Comparison of ENCODE assay signal across 1 cellular context in genomic region chr1:8182034-8182761, GRCh38.
A peak's percentile ranks its signal among the peaks of the same experiment; 100 is the strongest.
TF ChIP-seq lines count a peak whose summit lies in the region.

No MANE protein-coding gene starts in this region.

TF ChIP-seq in HepG2, 621 proteins besides CTCF, POLR2A, EP300 and RAD21 (continued from another document and continues in another):
- TF ChIP-seq, protein P1, sequence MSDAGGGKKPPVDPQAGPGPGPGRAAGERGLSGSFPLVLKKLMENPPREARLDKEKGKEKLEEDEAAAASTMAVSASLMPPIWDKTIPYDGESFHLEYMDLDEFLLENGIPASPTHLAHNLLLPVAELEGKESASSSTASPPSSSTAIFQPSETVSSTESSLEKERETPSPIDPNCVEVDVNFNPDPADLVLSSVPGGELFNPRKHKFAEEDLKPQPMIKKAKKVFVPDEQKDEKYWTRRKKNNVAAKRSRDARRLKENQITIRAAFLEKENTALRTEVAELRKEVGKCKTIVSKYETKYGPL (CRISPR knock-in tag; IDR thresholded peaks at IDR 0.05), result no peak
- TF ChIP-seq MXD1 (CRISPR knock-in tag; IDR thresholded peaks at IDR 0.05) (no peak), BRD4 (CRISPR knock-in tag; IDR thresholded peaks at IDR 0.05) (no peak), ZNF740 (CRISPR knock-in tag; IDR thresholded peaks at IDR 0.05) (no peak), ZNF777 (CRISPR knock-in tag; IDR thresholded peaks at IDR 0.05) (no peak), ZNF205 (CRISPR knock-in tag; IDR thresholded peaks at IDR 0.05) (no peak), NBN (conservative IDR thresholded peaks at IDR 0.05) (no peak), NFE2 (CRISPR knock-in tag; IDR thresholded peaks at IDR 0.05) (no peak), ZNF143 (CRISPR knock-in tag; IDR thresholded peaks at IDR 0.05) (no peak), YEATS2 (CRISPR knock-in tag; IDR thresholded peaks at IDR 0.05; ENCODE audit: borderline replicate concordance) (no peak), HHEX (CRISPR knock-in tag; IDR thresholded peaks at IDR 0.05) (no peak), MEIS1 (CRISPR knock-in tag; IDR thresholded peaks at IDR 0.05; ENCODE audit: borderline replicate concordance) (no peak), IRF2 (CRISPR knock-in tag; IDR thresholded peaks at IDR 0.05) (0 out of 2 replicates have a peak, but pooled peaks have one; percentile 10), ZBTB39 (CRISPR knock-in tag; IDR thresholded peaks at IDR 0.05) (no peak), TEAD2 (CRISPR knock-in tag; IDR thresholded peaks at IDR 0.05) (no peak), ASH2L (IDR thresholded peaks at IDR 0.05; ENCODE audit: insufficient read length, low read depth, low read length) (peak; percentile 43), USF2 (IDR thresholded peaks at IDR 0.05; ENCODE audit: low read depth, low read length) (no peak), USF2 (CRISPR knock-in tag; IDR thresholded peaks at IDR 0.05; ENCODE audit: borderline replicate concordance) (no peak), ZNF775 (CRISPR knock-in tag; IDR thresholded peaks at IDR 0.05; ENCODE audit: borderline replicate concordance) (no peak), IRX3 (CRISPR knock-in tag; IDR thresholded peaks at IDR 0.05; ENCODE audit: borderline replicate concordance, low read depth) (no peak), NFIC (IDR thresholded peaks at IDR 0.05; ENCODE audit: low read length) (peak; percentile 74), ZMYM4 (CRISPR knock-in tag; IDR thresholded peaks at IDR 0.05) (no peak), NFKB2 (CRISPR knock-in tag; IDR thresholded peaks at IDR 0.05; ENCODE audit: borderline replicate concordance) (no peak), ZNF597 (CRISPR knock-in tag; IDR thresholded peaks at IDR 0.05) (no peak), MYNN (CRISPR knock-in tag; IDR thresholded peaks at IDR 0.05; ENCODE audit: low read depth) (0 out of 2 replicates have a peak, but pooled peaks have one; percentile 59), MXD3 (CRISPR knock-in tag; IDR thresholded peaks at IDR 0.05) (no peak), ZNF713 (CRISPR knock-in tag; IDR thresholded peaks at IDR 0.05) (no peak), THAP9 (CRISPR knock-in tag; IDR thresholded peaks at IDR 0.05; ENCODE audit: borderline replicate concordance) (no peak), TOPORS (CRISPR knock-in tag; IDR thresholded peaks at IDR 0.05) (no peak), NCOR1 (IDR thresholded peaks at IDR 0.05; ENCODE audit: borderline replicate concordance, low read length) (no peak), CEBPB (IDR thresholded peaks at IDR 0.05; ENCODE audit: borderline replicate concordance, low read depth, low read length) (no peak), KLF13 (CRISPR knock-in tag; IDR thresholded peaks at IDR 0.05) (no peak), ATF7-NPFF (CRISPR knock-in tag; IDR thresholded peaks at IDR 0.05; ENCODE audit: low read depth) (0 out of 2 replicates have a peak, but pooled peaks have one; percentile 41), SSRP1 (CRISPR knock-in tag; IDR thresholded peaks at IDR 0.05) (0 out of 2 replicates have a peak, but pooled peaks have one; percentile 13), PCBP2 (optimal IDR thresholded peaks at IDR 0.05; ENCODE audit: low read depth, low read length, poor library complexity, severe bottlenecking) (no peak), POLR2G (IDR thresholded peaks at IDR 0.05; ENCODE audit: low read depth, low read length) (no peak)
- TF ChIP-seq, protein P2, sequence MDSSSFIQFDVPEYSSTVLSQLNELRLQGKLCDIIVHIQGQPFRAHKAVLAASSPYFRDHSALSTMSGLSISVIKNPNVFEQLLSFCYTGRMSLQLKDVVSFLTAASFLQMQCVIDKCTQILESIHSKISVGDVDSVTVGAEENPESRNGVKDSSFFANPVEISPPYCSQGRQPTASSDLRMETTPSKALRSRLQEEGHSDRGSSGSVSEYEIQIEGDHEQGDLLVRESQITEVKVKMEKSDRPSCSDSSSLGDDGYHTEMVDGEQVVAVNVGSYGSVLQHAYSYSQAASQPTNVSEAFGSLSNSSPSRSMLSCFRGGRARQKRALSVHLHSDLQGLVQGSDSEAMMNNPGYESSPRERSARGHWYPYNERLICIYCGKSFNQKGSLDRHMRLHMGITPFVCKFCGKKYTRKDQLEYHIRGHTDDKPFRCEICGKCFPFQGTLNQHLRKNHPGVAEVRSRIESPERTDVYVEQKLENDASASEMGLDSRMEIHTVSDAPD (CRISPR knock-in tag; IDR thresholded peaks at IDR 0.05), result no peak
- TF ChIP-seq, protein P3, sequence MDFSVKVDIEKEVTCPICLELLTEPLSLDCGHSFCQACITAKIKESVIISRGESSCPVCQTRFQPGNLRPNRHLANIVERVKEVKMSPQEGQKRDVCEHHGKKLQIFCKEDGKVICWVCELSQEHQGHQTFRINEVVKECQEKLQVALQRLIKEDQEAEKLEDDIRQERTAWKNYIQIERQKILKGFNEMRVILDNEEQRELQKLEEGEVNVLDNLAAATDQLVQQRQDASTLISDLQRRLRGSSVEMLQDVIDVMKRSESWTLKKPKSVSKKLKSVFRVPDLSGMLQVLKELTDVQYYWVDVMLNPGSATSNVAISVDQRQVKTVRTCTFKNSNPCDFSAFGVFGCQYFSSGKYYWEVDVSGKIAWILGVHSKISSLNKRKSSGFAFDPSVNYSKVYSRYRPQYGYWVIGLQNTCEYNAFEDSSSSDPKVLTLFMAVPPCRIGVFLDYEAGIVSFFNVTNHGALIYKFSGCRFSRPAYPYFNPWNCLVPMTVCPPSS (IDR thresholded peaks at IDR 0.05), result no peak
- TF ChIP-seq, protein P4, sequence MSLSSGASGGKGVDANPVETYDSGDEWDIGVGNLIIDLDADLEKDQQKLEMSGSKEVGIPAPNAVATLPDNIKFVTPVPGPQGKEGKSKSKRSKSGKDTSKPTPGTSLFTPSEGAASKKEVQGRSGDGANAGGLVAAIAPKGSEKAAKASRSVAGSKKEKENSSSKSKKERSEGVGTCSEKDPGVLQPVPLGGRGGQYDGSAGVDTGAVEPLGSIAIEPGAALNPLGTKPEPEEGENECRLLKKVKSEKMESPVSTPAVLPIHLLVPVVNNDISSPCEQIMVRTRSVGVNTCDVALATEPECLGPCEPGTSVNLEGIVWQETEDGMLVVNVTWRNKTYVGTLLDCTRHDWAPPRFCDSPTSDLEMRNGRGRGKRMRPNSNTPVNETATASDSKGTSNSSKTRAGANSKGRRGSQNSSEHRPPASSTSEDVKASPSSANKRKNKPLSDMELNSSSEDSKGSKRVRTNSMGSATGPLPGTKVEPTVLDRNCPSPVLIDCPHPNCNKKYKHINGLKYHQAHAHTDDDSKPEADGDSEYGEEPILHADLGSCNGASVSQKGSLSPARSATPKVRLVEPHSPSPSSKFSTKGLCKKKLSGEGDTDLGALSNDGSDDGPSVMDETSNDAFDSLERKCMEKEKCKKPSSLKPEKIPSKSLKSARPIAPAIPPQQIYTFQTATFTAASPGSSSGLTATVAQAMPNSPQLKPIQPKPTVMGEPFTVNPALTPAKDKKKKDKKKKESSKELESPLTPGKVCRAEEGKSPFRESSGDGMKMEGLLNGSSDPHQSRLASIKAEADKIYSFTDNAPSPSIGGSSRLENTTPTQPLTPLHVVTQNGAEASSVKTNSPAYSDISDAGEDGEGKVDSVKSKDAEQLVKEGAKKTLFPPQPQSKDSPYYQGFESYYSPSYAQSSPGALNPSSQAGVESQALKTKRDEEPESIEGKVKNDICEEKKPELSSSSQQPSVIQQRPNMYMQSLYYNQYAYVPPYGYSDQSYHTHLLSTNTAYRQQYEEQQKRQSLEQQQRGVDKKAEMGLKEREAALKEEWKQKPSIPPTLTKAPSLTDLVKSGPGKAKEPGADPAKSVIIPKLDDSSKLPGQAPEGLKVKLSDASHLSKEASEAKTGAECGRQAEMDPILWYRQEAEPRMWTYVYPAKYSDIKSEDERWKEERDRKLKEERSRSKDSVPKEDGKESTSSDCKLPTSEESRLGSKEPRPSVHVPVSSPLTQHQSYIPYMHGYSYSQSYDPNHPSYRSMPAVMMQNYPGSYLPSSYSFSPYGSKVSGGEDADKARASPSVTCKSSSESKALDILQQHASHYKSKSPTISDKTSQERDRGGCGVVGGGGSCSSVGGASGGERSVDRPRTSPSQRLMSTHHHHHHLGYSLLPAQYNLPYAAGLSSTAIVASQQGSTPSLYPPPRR (CRISPR knock-in tag; IDR thresholded peaks at IDR 0.05; ENCODE audit: borderline replicate concordance), result peak; percentile 44; the same call in 1 of the 2 replicates
- TF ChIP-seq, protein P5, sequence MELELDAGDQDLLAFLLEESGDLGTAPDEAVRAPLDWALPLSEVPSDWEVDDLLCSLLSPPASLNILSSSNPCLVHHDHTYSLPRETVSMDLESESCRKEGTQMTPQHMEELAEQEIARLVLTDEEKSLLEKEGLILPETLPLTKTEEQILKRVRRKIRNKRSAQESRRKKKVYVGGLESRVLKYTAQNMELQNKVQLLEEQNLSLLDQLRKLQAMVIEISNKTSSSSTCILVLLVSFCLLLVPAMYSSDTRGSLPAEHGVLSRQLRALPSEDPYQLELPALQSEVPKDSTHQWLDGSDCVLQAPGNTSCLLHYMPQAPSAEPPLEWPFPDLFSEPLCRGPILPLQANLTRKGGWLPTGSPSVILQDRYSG (CRISPR knock-in tag; IDR thresholded peaks at IDR 0.05), result no peak
- TF ChIP-seq, protein P6, sequence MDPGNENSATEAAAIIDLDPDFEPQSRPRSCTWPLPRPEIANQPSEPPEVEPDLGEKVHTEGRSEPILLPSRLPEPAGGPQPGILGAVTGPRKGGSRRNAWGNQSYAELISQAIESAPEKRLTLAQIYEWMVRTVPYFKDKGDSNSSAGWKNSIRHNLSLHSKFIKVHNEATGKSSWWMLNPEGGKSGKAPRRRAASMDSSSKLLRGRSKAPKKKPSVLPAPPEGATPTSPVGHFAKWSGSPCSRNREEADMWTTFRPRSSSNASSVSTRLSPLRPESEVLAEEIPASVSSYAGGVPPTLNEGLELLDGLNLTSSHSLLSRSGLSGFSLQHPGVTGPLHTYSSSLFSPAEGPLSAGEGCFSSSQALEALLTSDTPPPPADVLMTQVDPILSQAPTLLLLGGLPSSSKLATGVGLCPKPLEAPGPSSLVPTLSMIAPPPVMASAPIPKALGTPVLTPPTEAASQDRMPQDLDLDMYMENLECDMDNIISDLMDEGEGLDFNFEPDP (CRISPR knock-in tag; conservative IDR thresholded peaks at IDR 0.05), result no peak
